8 cellular contexts compared by ENCODE assay signal in the genomic region with DNA sequence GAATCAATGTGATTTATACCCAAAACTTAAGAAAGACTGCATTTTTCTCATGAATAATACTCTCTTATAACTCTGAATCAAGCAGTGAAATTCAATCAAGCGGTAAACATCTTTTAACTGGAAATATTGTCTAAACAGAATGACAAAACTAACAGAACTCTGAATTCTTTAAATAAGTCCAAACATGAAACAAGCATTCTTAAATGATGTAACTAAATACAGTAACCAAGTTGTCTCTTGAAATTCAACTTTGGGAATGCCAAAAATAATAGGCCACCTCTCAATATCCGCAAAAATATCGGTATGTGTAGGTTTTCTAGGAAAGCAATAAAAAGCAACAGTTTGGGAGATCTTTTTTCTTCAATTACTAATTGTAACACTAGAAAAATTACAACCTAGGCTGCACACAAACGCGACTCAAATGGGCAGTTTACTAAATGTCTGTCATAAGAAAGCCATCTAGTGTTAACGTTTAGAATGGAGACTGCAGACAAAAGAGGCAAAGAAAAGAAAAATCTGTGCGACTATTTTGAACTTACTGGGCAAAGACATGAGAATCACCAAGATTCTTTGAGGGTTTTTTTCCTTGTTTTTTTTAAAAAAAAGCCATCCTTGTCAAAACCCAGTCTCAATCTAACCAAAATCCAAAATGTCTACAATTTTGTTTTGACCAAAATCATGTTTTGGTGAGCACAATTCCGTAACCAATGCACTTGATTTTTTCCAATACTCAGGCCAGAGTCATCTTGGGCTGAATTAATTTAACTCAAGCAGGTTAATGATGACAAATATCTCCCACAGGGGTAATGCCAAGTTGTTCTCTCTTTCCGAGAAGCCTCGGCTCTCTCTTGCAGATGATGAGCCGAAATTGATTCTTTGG. TPM values are rescaled to one million over a fixed set of nuclear protein-coding genes. Genes with fewer than 3 reads are reported as not detected.
DNase-seq lines count a peak whose midpoint lies in the region; ATAC-seq and TF ChIP-seq lines count a peak whose summit lies in the region.

No MANE protein-coding gene starts in this region.

- H3K36me3 ChIP-seq in lower lobe of right lung (no peaks in the 10 kb centered on the region), tibial artery (no peaks in the 10 kb centered on the region)

- DNase-seq in activated naive CD4-positive, alpha-beta T cell treated with anti-CD3 and anti-CD28 coated beads, Interleukin-2, amount 10 ng/mL, durations not matched to agents 7 days and 5 days = no peak
- no peak for DNase-seq in activated naive CD4-positive, alpha-beta T cell treated with Interleukin-2 at 50 U/mL for 16 hours
- DNase-seq in NOMO-1 treated with dmso at 0.1 percent for 144 hours (lab: John Stamatoyannopoulos, UW; ENCODE audit: unreplicated experiment) (peak; percentile 10), cerebellar cortex (ENCODE audit: low spot score) (peak; percentile 50), lower lobe of right lung (no peak), tibial artery (no peak), NCI-H128 (lab: John Stamatoyannopoulos, UW; ENCODE audit: unreplicated experiment) (no peak)

- peaks cover 41% of the 10 kb centered on the region for H3K27me3 Mint-ChIP-seq in activated naive CD4-positive, alpha-beta T cell treated with anti-CD3 and anti-CD28 coated beads, Interleukin-2, amount 10 ng/mL, durations not matched to agents 7 days and 5 days

- peak overlapping the region; percentile 71 for H3K27ac Mint-ChIP-seq in activated naive CD4-positive, alpha-beta T cell treated with anti-CD3 and anti-CD28 coated beads, Interleukin-2, amount 10 ng/mL, durations not matched to agents 7 days and 5 days

- peak overlapping the region; percentile 78 for H3K4me3 Mint-ChIP-seq in activated naive CD4-positive, alpha-beta T cell treated with anti-CD3 and anti-CD28 coated beads, Interleukin-2, amount 10 ng/mL, durations not matched to agents 7 days and 5 days

- H3K27me3 ChIP-seq in lower lobe of right lung (ENCODE audit: low read depth) (no peaks in the 10 kb centered on the region), tibial artery (no peaks in the 10 kb centered on the region)

- intact Hi-C loops in lower lobe of right lung (cut with DNase I) = no loop called here
- intact Hi-C loops in tibial artery (cut with DNase I; ENCODE audit: low total_unique reads) = no loop called here

- no peak for ATAC-seq in lower lobe of right lung
- no peak for ATAC-seq in HG03457 (IDR thresholded peaks at IDR 0.05; ENCODE audit: unreplicated experiment)

- H3K36me3 Mint-ChIP-seq in activated naive CD4-positive, alpha-beta T cell treated with anti-CD3 and anti-CD28 coated beads, Interleukin-2, amount 10 ng/mL, durations not matched to agents 7 days and 5 days = no peaks in the 10 kb centered on the region

- CTCF ChIA-PET in activated naive CD4-positive, alpha-beta T cell treated with anti-CD3 and anti-CD28 coated beads, Interleukin-2, amount 10 ng/mL, durations not matched to agents 7 days and 5 days (lab: Charles Lee) = interaction anchor here (0.8 to 2.7 kb wide), 9 partner anchors 26 to 761 kb away, joined by 3 to 36 read pairs (median 4); no protein-coding TSS in a partner anchor

- H3K9me3 Mint-ChIP-seq in activated naive CD4-positive, alpha-beta T cell treated with anti-CD3 and anti-CD28 coated beads, Interleukin-2, amount 10 ng/mL, durations not matched to agents 7 days and 5 days = no peaks in the 10 kb centered on the region

- H3K4me3 ChIP-seq in lower lobe of right lung (peak overlapping the region; percentile 78), tibial artery (peak overlapping the region; percentile 70 to 92)

- H3K27ac ChIP-seq in lower lobe of right lung = peak overlapping the region; percentile 90
- peak overlapping the region in 1 of 2 donors; percentile 52 for H3K27ac ChIP-seq in tibial artery

- peaks cover 46% of the 10 kb centered on the region for H3K4me1 ChIP-seq in lower lobe of right lung
- peaks cover 0 to 15% (median 3%) of the 10 kb centered on the region in 4 donors for H3K4me1 ChIP-seq in tibial artery

- peaks cover 30% of the 10 kb centered on the region for H3K4me1 Mint-ChIP-seq in activated naive CD4-positive, alpha-beta T cell treated with anti-CD3 and anti-CD28 coated beads, Interleukin-2, amount 10 ng/mL, durations not matched to agents 7 days and 5 days

- no peaks in the 10 kb centered on the region for H3K9me3 ChIP-seq in lower lobe of right lung
- no peaks in the 10 kb centered on the region for H3K9me3 ChIP-seq in tibial artery

- TF ChIP-seq CTCF in lower lobe of right lung (IDR thresholded peaks at IDR 0.05) (peak; percentile 41), tibial artery (IDR thresholded peaks at IDR 0.05) (peak in 1 of 2 experiments; percentile 25)

RNA-seq across cellular contexts. Expression of a gene that starts 1.4 kb away (rescaled TPM):
- total RNA-seq in lower lobe of right lung = 45.5 TPM

Comparison
In these comparisons a context has a peak if more than half of its experiments do, and no peak if none do; other contexts are left out.
1. DNase-seq: peak in NOMO-1 treated with dmso at 0.1 percent for 144 hours (single experiment) and cerebellar cortex (single experiment); none in activated naive CD4-positive, alpha-beta T cell treated with anti-CD3 and anti-CD28 coated beads, Interleukin-2, amount 10 ng/mL, durations not matched to agents 7 days and 5 days (single experiment), activated naive CD4-positive, alpha-beta T cell treated with Interleukin-2 at 50 U/mL for 16 hours (single experiment), lower lobe of right lung (single experiment), tibial artery (0 of 2) and NCI-H128 (single experiment).